1 cellular context compared by ENCODE assay signal in genomic region chr11:70650075-70650909, GRCh38.
TF ChIP-seq lines count a peak whose summit lies in the region.

No MANE protein-coding gene starts in this region.

TF ChIP-seq in H1, 55 proteins besides CTCF, POLR2A, EP300 and RAD21 (continued from another document):
- TF ChIP-seq USF2 (IDR thresholded peaks at IDR 0.05; ENCODE audit: low read length) (no peak), SIN3A (conservative IDR thresholded peaks at IDR 0.05 in 1 of 2, IDR thresholded peaks at IDR 0.05 in 1 of 2; ENCODE audit: low read depth in 1 of 2, low read length in 2 of 2) (peak; percentile 100), SAP30 (IDR thresholded peaks at IDR 0.05; ENCODE audit: insufficient read depth, insufficient replicate concordance, low read length) (peak; percentile 100)
